9 cellular contexts compared by ENCODE assay signal in the genomic region with DNA sequence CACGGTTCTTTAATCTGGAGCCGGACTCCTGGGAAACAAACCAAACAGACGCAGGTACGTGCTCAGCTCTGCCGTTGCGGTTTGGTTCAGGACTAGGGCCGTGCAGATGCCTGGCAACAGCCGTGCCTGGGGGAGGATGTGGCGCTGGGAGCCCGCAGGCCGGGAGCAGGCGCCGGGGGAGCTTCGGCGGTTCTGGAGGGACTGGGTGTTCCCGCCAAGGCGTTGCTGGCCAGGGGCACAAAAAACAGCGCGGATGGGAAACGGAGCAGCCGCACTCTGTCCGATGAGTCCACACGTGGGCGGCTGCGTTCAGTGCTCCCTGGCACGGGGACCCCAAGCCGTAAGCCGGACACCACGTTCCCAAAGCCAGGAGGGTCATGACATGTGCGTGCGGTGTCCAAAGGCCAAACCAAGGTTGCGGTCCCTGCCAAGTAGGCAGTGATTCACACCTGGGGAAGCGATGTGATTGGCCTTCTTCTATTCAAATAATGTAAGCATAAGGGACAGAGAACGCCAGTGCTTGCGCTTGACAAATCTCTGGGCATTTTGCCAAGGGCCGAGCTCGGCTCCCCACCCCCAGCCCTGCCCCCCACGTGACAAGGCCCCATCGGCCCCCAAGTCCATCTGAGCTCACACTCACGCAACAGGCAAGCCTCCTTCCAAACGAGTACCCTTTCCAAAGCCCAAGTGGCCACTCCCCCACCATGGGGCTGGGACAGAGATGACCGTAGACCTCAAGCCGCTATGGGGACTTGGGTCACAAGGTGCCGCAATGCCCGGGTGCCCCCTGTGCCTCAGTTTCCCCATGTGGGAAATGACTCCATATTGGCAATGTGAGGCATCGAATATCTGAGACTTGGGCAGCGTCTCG. TPM values are rescaled to one million over a fixed set of nuclear protein-coding genes. Genes with fewer than 3 reads are reported as not detected.
DNase-seq lines count a peak whose midpoint lies in the region; ATAC-seq, FAIRE-seq and TF ChIP-seq lines count a peak whose summit lies in the region.
"Had no signal": no experiment of that assay in that cellular context is flagged by ENCODE, and none has a peak within 500 bp of the region (broad histone marks: within the 10 kb centered on the region; RNA-seq: fewer than 3 reads in every experiment).

No MANE protein-coding gene starts in this region.

- intact Hi-C loops in Calu3 (cut with micrococcal nuclease; ENCODE audit: unreplicated experiment) = no loop called here
- intact Hi-C loops in body of pancreas (cut with DNase I) = no loop called here

- BruUV-seq in Calu3 (replicated peaks; lab: Mats Ljungman, UMichigan) = no TSS peak

- POLR2A ChIA-PET in activated CD8-positive, alpha-beta T cell treated with anti-CD3 and anti-CD28 coated beads, Interleukin-2, amount 10 ng/mL, durations not matched to agents 7 days and 5 days (lab: Charles Lee) = interaction anchor here (0.6 kb wide), 1 partner anchor 9 kb away, joined by 4 read pairs; no protein-coding TSS in a partner anchor

- DNase-seq in Calu3 = peak; percentile 44
- DNase-seq in LoVo (ENCODE audit: low spot score) = peak; percentile 42
- DNase-seq in body of pancreas = peak; percentile 39 to 60 (median 43)
- peak; percentile 89 for DNase-seq in myocyte (ENCODE audit: low read depth)
- no peak for DNase-seq in H54 (ENCODE audit: insufficient read length, low spot score)
- no peak for DNase-seq in activated T-cell treated with anti-CD3 and anti-CD28 coated beads, Interleukin-2, amount 50 U/mL, for 4 hours
- DNase-seq in activated CD8-positive, alpha-beta T cell treated with anti-CD3 and anti-CD28 coated beads, Interleukin-2, amount 10 ng/mL, durations not matched to agents 7 days and 5 days = no peak
- DNase-seq: amniotic stem cell had no signal

- H3K27ac ChIP-seq in body of pancreas = peak overlapping the region in 2 of 4 donors; percentile 84 to 91

- H3K36me3 ChIP-seq in body of pancreas (replicated peaks in 1 of 2; ENCODE audit: insufficient read depth in 1 of 2, low read depth in 2 of 2) = no peaks in the 10 kb centered on the region

- H3K4me1 Mint-ChIP-seq in Calu3 (ENCODE audit: low read depth, unreplicated experiment) = peaks cover 12% of the 10 kb centered on the region
- H3K4me1 Mint-ChIP-seq in activated T-cell treated with anti-CD3 and anti-CD28 coated beads, Interleukin-2, amount 50 U/mL, for 4 hours (ENCODE audit: low read depth) = peaks cover 19% of the 10 kb centered on the region
- peaks cover 68% of the 10 kb centered on the region for H3K4me1 Mint-ChIP-seq in activated CD8-positive, alpha-beta T cell treated with anti-CD3 and anti-CD28 coated beads, Interleukin-2, amount 10 ng/mL, durations not matched to agents 7 days and 5 days (ENCODE audit: low read depth)

- H3K4me3 ChIP-seq in body of pancreas = no peak overlapping the region

- TF ChIP-seq CTCF in Calu3 (IDR thresholded peaks at IDR 0.05; ENCODE audit: unreplicated experiment) = no peak
- TF ChIP-seq CTCF in body of pancreas (IDR thresholded peaks at IDR 0.05) = no peak

- peak overlapping the region; percentile 16 for H3K4me3 Mint-ChIP-seq in Calu3 (ENCODE audit: low read depth, unreplicated experiment)
- H3K4me3 Mint-ChIP-seq in activated T-cell treated with anti-CD3 and anti-CD28 coated beads, Interleukin-2, amount 50 U/mL, for 4 hours = no peak overlapping the region
- no peak overlapping the region for H3K4me3 Mint-ChIP-seq in activated CD8-positive, alpha-beta T cell treated with anti-CD3 and anti-CD28 coated beads, Interleukin-2, amount 10 ng/mL, durations not matched to agents 7 days and 5 days

- no peaks in the 10 kb centered on the region for H3K36me3 Mint-ChIP-seq in Calu3 (ENCODE audit: insufficient read depth, unreplicated experiment)
- no peaks in the 10 kb centered on the region for H3K36me3 Mint-ChIP-seq in activated T-cell treated with anti-CD3 and anti-CD28 coated beads, Interleukin-2, amount 50 U/mL, for 4 hours (ENCODE audit: insufficient read depth)
- H3K36me3 Mint-ChIP-seq in activated CD8-positive, alpha-beta T cell treated with anti-CD3 and anti-CD28 coated beads, Interleukin-2, amount 10 ng/mL, durations not matched to agents 7 days and 5 days (ENCODE audit: low read depth) = no peaks in the 10 kb centered on the region

- H3K27me3 ChIP-seq in body of pancreas = no peaks in the 10 kb centered on the region

- WGBS in body of pancreas, 2 donors = 55 to 57% methylated on average over 26 to 45 of the region's 48 CpGs

- CTCF ChIA-PET in Calu3 (lab: Charles Lee) = interaction anchor here (0.6 kb wide), 1 partner anchor 181 kb away, joined by 4 read pairs; no protein-coding TSS in a partner anchor
- CTCF ChIA-PET in activated CD8-positive, alpha-beta T cell treated with anti-CD3 and anti-CD28 coated beads, Interleukin-2, amount 10 ng/mL, durations not matched to agents 7 days and 5 days (lab: Charles Lee) = no interaction called here

- no peaks in the 10 kb centered on the region for H3K9me3 Mint-ChIP-seq in Calu3 (ENCODE audit: low read depth, unreplicated experiment)
- H3K9me3 Mint-ChIP-seq in activated T-cell treated with anti-CD3 and anti-CD28 coated beads, Interleukin-2, amount 50 U/mL, for 4 hours = no peaks in the 10 kb centered on the region
- no peaks in the 10 kb centered on the region for H3K9me3 Mint-ChIP-seq in activated CD8-positive, alpha-beta T cell treated with anti-CD3 and anti-CD28 coated beads, Interleukin-2, amount 10 ng/mL, durations not matched to agents 7 days and 5 days (ENCODE audit: insufficient read depth)

- H3K27ac Mint-ChIP-seq in Calu3 (ENCODE audit: unreplicated experiment) = no peak overlapping the region
- H3K27ac Mint-ChIP-seq in activated CD8-positive, alpha-beta T cell treated with anti-CD3 and anti-CD28 coated beads, Interleukin-2, amount 10 ng/mL, durations not matched to agents 7 days and 5 days = no peak overlapping the region

- peak; percentile 20 for ATAC-seq in body of pancreas
- no peak for ATAC-seq in GM21619 (IDR thresholded peaks at IDR 0.05; ENCODE audit: unreplicated experiment)
- no peak for ATAC-seq in activated T-cell treated with anti-CD3 and anti-CD28 coated beads, Interleukin-2, amount 50 U/mL, for 4 hours
- no peak for ATAC-seq in activated CD8-positive, alpha-beta T cell treated with anti-CD3 and anti-CD28 coated beads, Interleukin-2, amount 10 ng/mL, durations not matched to agents 7 days and 5 days

- TF ChIP-seq POLR2A in body of pancreas (IDR thresholded peaks at IDR 0.05) (no peak), H54 (IDR thresholded peaks at IDR 0.05; ENCODE audit: low read depth, low read length) (no peak)

- no peak for FAIRE-seq in H54 (lab: Jason Lieb, UNC)

- peaks cover 76% of the 10 kb centered on the region for H3K27me3 Mint-ChIP-seq in Calu3 (ENCODE audit: unreplicated experiment)
- peaks cover 32% of the 10 kb centered on the region for H3K27me3 Mint-ChIP-seq in activated T-cell treated with anti-CD3 and anti-CD28 coated beads, Interleukin-2, amount 50 U/mL, for 4 hours (ENCODE audit: low read depth)
- H3K27me3 Mint-ChIP-seq in activated CD8-positive, alpha-beta T cell treated with anti-CD3 and anti-CD28 coated beads, Interleukin-2, amount 10 ng/mL, durations not matched to agents 7 days and 5 days (ENCODE audit: low read depth) = peaks cover 16% of the 10 kb centered on the region

- no peaks in the 10 kb centered on the region for H3K9me3 ChIP-seq in body of pancreas

- H3K4me1 ChIP-seq in body of pancreas = peaks cover 46% of the 10 kb centered on the region

RNA-seq across cellular contexts. Expression of a gene that starts 49.7 kb away (rescaled TPM):
- total RNA-seq in Calu3 (2022) (0.47 and 0.93 TPM in 2 replicates), body of pancreas (10 to 100 TPM in 1 of 2 donors, 1 to 10 TPM in 1; 4.2 to 12.2 TPM), myocyte (not detected in 2 replicates)
- polyA plus RNA-seq in myocyte (2012) = 0.10 TPM
- under 1 TPM; 0.54 to 0.94 (median 0.58) TPM for total RNA-seq in activated T-cell treated with anti-CD3 and anti-CD28 coated beads, Interleukin-2, amount 50 U/mL, for 4 hours
- total RNA-seq in activated CD8-positive, alpha-beta T cell treated with anti-CD3 and anti-CD28 coated beads, Interleukin-2, amount 10 ng/mL, durations not matched to agents 7 days and 5 days = 1 to 10 TPM; 1.3 to 3.2 TPM

Comparison
In these comparisons a context has a peak if more than half of its experiments do, and no peak if none do; other contexts are left out.
1. DNase-seq: peak in Calu3 (single experiment), LoVo (single experiment), body of pancreas (4 of 4) and myocyte (single experiment); none in H54 (single experiment), activated T-cell treated with anti-CD3 and anti-CD28 coated beads, Interleukin-2, amount 50 U/mL, for 4 hours (single experiment) and activated CD8-positive, alpha-beta T cell treated with anti-CD3 and anti-CD28 coated beads, Interleukin-2, amount 10 ng/mL, durations not matched to agents 7 days and 5 days (single experiment).